8 cellular contexts compared by ENCODE assay signal in genomic region chr17:20226814-20227482, GRCh38.
A peak's percentile ranks its signal among the peaks of the same experiment; 100 is the strongest.
DNase-seq lines count a peak whose midpoint lies in the region; TF ChIP-seq lines count a peak whose summit lies in the region.

No MANE protein-coding gene starts in this region.

- no peaks in the 10 kb centered on the region for H3K27me3 Mint-ChIP-seq in Caco-2 (ENCODE audit: insufficient read depth, unreplicated experiment)

- H3K27ac Mint-ChIP-seq in Caco-2 (ENCODE audit: unreplicated experiment): peak overlapping the region; percentile 50

- TF ChIP-seq CTCF in Caco-2 (IDR thresholded peaks at IDR 0.05; ENCODE audit: insufficient read depth in 1 of 2, low read depth in 1 of 2, low read length in 1 of 2, severe bottlenecking in 1 of 2, unreplicated experiment in 1 of 2) (peak; percentile 83 to 89), HFF-Myc (IDR thresholded peaks at IDR 0.05; ENCODE audit: low read depth, low read length, missing control alignments) (peak; percentile 86)

- intact Hi-C loops in Caco-2 (cut with micrococcal nuclease; ENCODE audit: unreplicated experiment): loop anchor here (5.0 to 10.0 kb wide), 2 partner anchors 50 to 618 kb away; no protein-coding TSS in a partner anchor

- H3K36me3 ChIP-seq in Caco-2 (ENCODE audit: control insufficient read depth, insufficient read depth, low read length): no peaks in the 10 kb centered on the region; the same call in 1 of the 2 replicates

- CTCF ChIA-PET in Caco-2 (lab: Charles Lee): interaction anchor here (0.6 to 1.5 kb wide), 7 partner anchors 8 to 234 kb away, joined by 3 to 8 read pairs (median 5); no protein-coding TSS in a partner anchor

- no peaks in the 10 kb centered on the region for H3K27me3 ChIP-seq in Caco-2 (replicated peaks; ENCODE audit: control insufficient read depth, insufficient read depth, low read length)
- H3K27me3 ChIP-seq in layer of hippocampus (ENCODE audit: control insufficient read depth, insufficient read depth, low read length): no peaks in the 10 kb centered on the region

- no TSS peak for BruUV-seq in Caco-2 (replicated peaks; lab: Mats Ljungman, UMichigan)

- H3K9me3 Mint-ChIP-seq in Caco-2 (ENCODE audit: unreplicated experiment): no peaks in the 10 kb centered on the region

- H3K9me3 ChIP-seq in Caco-2: no peaks in the 10 kb centered on the region

- peak overlapping the region; percentile 60 for H3K27ac ChIP-seq in layer of hippocampus (ENCODE audit: low read depth, low read length)

- peaks cover 25% of the 10 kb centered on the region for H3K4me1 ChIP-seq in Caco-2

- POLR2A ChIA-PET in Caco-2 (lab: Charles Lee): no interaction called here

- peak; percentile 74 to 83 for DNase-seq in Caco-2
- peak; percentile 36 for DNase-seq in HFF-Myc (ENCODE audit: extremely low read depth, low read depth)
- DNase-seq in NCI-H446 treated with DMSO at 0.1 percent for 48 hours (lab: John Stamatoyannopoulos, UW): peak; percentile 75
- DNase-seq in activated CD4-positive, alpha-beta T cell treated with anti-CD3 and anti-CD28 coated beads for 24 hours (ENCODE audit: low read depth in 2 of 2): peak; percentile 69 to 73
- peak; percentile 71 for DNase-seq in cerebellar cortex (ENCODE audit: low spot score)
- DNase-seq in stimulated activated CD4-positive, alpha-beta T cell treated with anti-CD3 and anti-CD28 coated beads, Interleukin-2, amount 100 ng/mL, for 4 hours (ENCODE audit: low read depth): peak; percentile 64
- no peak for DNase-seq in DMS79 treated with DMSO at 0.1 percent for 48 hours (lab: John Stamatoyannopoulos, UW)

- peaks cover 65% of the 10 kb centered on the region for H3K36me3 Mint-ChIP-seq in Caco-2 (ENCODE audit: insufficient read depth, unreplicated experiment)

- no peak overlapping the region for H3K4me3 Mint-ChIP-seq in Caco-2 (ENCODE audit: unreplicated experiment)

- peaks cover 29% of the 10 kb centered on the region for H3K4me1 Mint-ChIP-seq in Caco-2 (ENCODE audit: low read depth, unreplicated experiment)

- no peak overlapping the region for H3K4me3 ChIP-seq in Caco-2 (ENCODE audit: low read depth, low read length)
- no peak overlapping the region for H3K4me3 ChIP-seq in HFF-Myc (replicated peaks; ENCODE audit: low read depth, low read length)
